In genomic region chr12:51293693-51294092, GRCh38 we compare ENCODE assay signal across 28 cellular contexts. TPM values are rescaled to one million over a fixed set of nuclear protein-coding genes. Genes with fewer than 3 reads are reported as not detected.
DNase-seq lines count a peak whose midpoint lies in the region; ATAC-seq and TF ChIP-seq lines count a peak whose summit lies in the region.
"Had no signal": no experiment of that assay in that cellular context is flagged by ENCODE, and none has a peak within 500 bp of the region (broad histone marks: within the 10 kb centered on the region; RNA-seq: fewer than 3 reads in every experiment).

No MANE protein-coding gene starts in this region.

- H3K4me3 Mint-ChIP-seq in T-helper 1 cell treated with Interleukin-12 subunit alpha and Interleukin-12 subunit beta and Interleukin-4 antibody, amounts not matched to agents 30 μg/mL and 1 μg/mL, for 36 hours: no peak overlapping the region
- H3K4me3 Mint-ChIP-seq in CD4-positive, CD25-positive, alpha-beta regulatory T cell: no peak overlapping the region
- H3K4me3 Mint-ChIP-seq in activated B cell treated with CpG ODN at 0.5 μM for 24 hours: no peak overlapping the region
- H3K4me3 Mint-ChIP-seq: brain, endodermal cell, neural crest cell, type B pancreatic cell had no signal

- DNase-seq in T-helper 1 cell (no peak), activated B cell treated with CpG ODN at 0.5 μM for 24 hours (no peak), fibroblast of mammary gland (ENCODE audit: low read depth) (peak; percentile 60), medulla oblongata (ENCODE audit: extremely low spot score) (no peak), DMS53 (lab: John Stamatoyannopoulos, UW) (no peak)
- DNase-seq in CD4-positive, CD25-positive, alpha-beta regulatory T cell: no peak
- DNase-seq: activated CD4-positive, CD25-positive, alpha-beta regulatory T cell; activated CD8-positive, alpha-beta memory T cell treated with anti-CD3 and anti-CD28 coated beads, Interleukin-2, amount 50 U/mL, for 4 hours; COR-L47; endodermal cell; heart left ventricle; midbrain; NCI-H1417 treated with DMSO at 0.1 percent for 48 hours; NCI-H526; RPMI8226; SK-N-SH; stimulated activated CD4-positive, alpha-beta T cell treated with anti-CD3 and anti-CD28 coated beads, Interleukin-2, amount 100 ng/mL, for 48 hours; T-helper 9 cell had no signal

- no peak overlapping the region for H3K27ac ChIP-seq in CD4-positive, CD25-positive, alpha-beta regulatory T cell (ENCODE audit: insufficient read depth, low read length, poor library complexity, severe bottlenecking)
- H3K27ac ChIP-seq: 22Rv1, heart left ventricle, prostate gland, skin epidermis had no signal

- CTCF ChIA-PET in activated B cell treated with CpG ODN at 0.5 μM for 24 hours (lab: Charles Lee): interaction anchor here (0.6 to 1.7 kb wide), 2 partner anchors 9 to 47 kb away, joined by 3 to 7 read pairs; no protein-coding TSS in a partner anchor

- H3K4me1 ChIP-seq in CD4-positive, CD25-positive, alpha-beta regulatory T cell (ENCODE audit: control insufficient read depth, insufficient read depth, low read length, poor library complexity, severe bottlenecking): no peaks in the 10 kb centered on the region
- H3K4me1 ChIP-seq: heart left ventricle, prostate gland had no signal

- POLR2A ChIA-PET in activated B cell treated with CpG ODN at 0.5 μM for 24 hours (lab: Charles Lee): interaction anchor here (0.6 to 0.7 kb wide), 3 partner anchors 24 to 93 kb away, joined by 3 to 4 read pairs (median 3); partner anchors contain the start of gene SMAGP

- TF ChIP-seq CTCF in activated B cell treated with CpG ODN at 0.5 μM for 24 hours (IDR thresholded peaks at IDR 0.05) (no peak), fibroblast of mammary gland (conservative IDR thresholded peaks at IDR 0.05; ENCODE audit: control insufficient read depth, insufficient read depth, low read depth, low read length) (no peak)

- no peak for ATAC-seq in CD4-positive, CD25-positive, alpha-beta regulatory T cell (ENCODE audit: low read depth in 2 of 2)
- no peak for ATAC-seq in activated B cell treated with CpG ODN at 0.5 μM for 24 hours (ENCODE audit: low read depth)
- no peak for ATAC-seq in GM18907 (IDR thresholded peaks at IDR 0.05; ENCODE audit: unreplicated experiment)
- ATAC-seq: heart left ventricle, left lobe of liver had no signal

- H3K27ac Mint-ChIP-seq in T-helper 1 cell treated with Interleukin-12 subunit alpha and Interleukin-12 subunit beta and Interleukin-4 antibody, amounts not matched to agents 30 μg/mL and 1 μg/mL, for 36 hours: peak overlapping the region; percentile 2
- peak overlapping the region; percentile 3 to 16 (median 16) for H3K27ac Mint-ChIP-seq in CD4-positive, CD25-positive, alpha-beta regulatory T cell
- H3K27ac Mint-ChIP-seq in activated B cell treated with CpG ODN at 0.5 μM for 24 hours: peak overlapping the region; percentile 50
- H3K27ac Mint-ChIP-seq: brain, endodermal cell, type B pancreatic cell had no signal

- no peaks in the 10 kb centered on the region for H3K27me3 Mint-ChIP-seq in T-helper 1 cell treated with Interleukin-12 subunit alpha and Interleukin-12 subunit beta and Interleukin-4 antibody, amounts not matched to agents 30 μg/mL and 1 μg/mL, for 36 hours (ENCODE audit: low read depth)
- H3K27me3 Mint-ChIP-seq in CD4-positive, CD25-positive, alpha-beta regulatory T cell: no peaks in the 10 kb centered on the region
- H3K27me3 Mint-ChIP-seq in activated B cell treated with CpG ODN at 0.5 μM for 24 hours: no peaks in the 10 kb centered on the region
- H3K27me3 Mint-ChIP-seq: brain, type B pancreatic cell had no signal

- no peak overlapping the region for H3K4me3 ChIP-seq in CD4-positive, CD25-positive, alpha-beta regulatory T cell (ENCODE audit: low read depth, low read length)
- H3K4me3 ChIP-seq in fibroblast of mammary gland (ENCODE audit: control insufficient read depth, low read depth, low read length): no peak overlapping the region
- H3K4me3 ChIP-seq: heart left ventricle, prostate gland, skin epidermis had no signal

- H3K4me1 Mint-ChIP-seq in T-helper 1 cell treated with Interleukin-12 subunit alpha and Interleukin-12 subunit beta and Interleukin-4 antibody, amounts not matched to agents 30 μg/mL and 1 μg/mL, for 36 hours (ENCODE audit: low read depth): peaks cover 6% of the 10 kb centered on the region
- H3K4me1 Mint-ChIP-seq in CD4-positive, CD25-positive, alpha-beta regulatory T cell: peaks cover 0 to 26% (median 11%) of the 10 kb centered on the region in 4 donors
- peaks cover 20% of the 10 kb centered on the region for H3K4me1 Mint-ChIP-seq in activated B cell treated with CpG ODN at 0.5 μM for 24 hours
- H3K4me1 Mint-ChIP-seq: brain, neural crest cell had no signal

- intact Hi-C loops in activated B cell treated with CpG ODN at 0.5 μM for 24 hours (cut with micrococcal nuclease): loop anchor here (2.0 kb wide), 1 partner anchor 25 kb away; no protein-coding TSS in a partner anchor

- H3K27me3 ChIP-seq in CD4-positive, CD25-positive, alpha-beta regulatory T cell (ENCODE audit: control insufficient read depth, insufficient read depth, low read length): no peaks in the 10 kb centered on the region

- no peaks in the 10 kb centered on the region for H3K9me3 Mint-ChIP-seq in T-helper 1 cell treated with Interleukin-12 subunit alpha and Interleukin-12 subunit beta and Interleukin-4 antibody, amounts not matched to agents 30 μg/mL and 1 μg/mL, for 36 hours
- no peaks in the 10 kb centered on the region for H3K9me3 Mint-ChIP-seq in CD4-positive, CD25-positive, alpha-beta regulatory T cell
- H3K9me3 Mint-ChIP-seq in activated B cell treated with CpG ODN at 0.5 μM for 24 hours: no peaks in the 10 kb centered on the region
- H3K9me3 Mint-ChIP-seq: brain, endodermal cell, neural crest cell, type B pancreatic cell had no signal

- peaks cover 42% of the 10 kb centered on the region for H3K36me3 Mint-ChIP-seq in T-helper 1 cell treated with Interleukin-12 subunit alpha and Interleukin-12 subunit beta and Interleukin-4 antibody, amounts not matched to agents 30 μg/mL and 1 μg/mL, for 36 hours (ENCODE audit: low read depth)
- H3K36me3 Mint-ChIP-seq in CD4-positive, CD25-positive, alpha-beta regulatory T cell: peaks cover 37% of the 10 kb centered on the region
- peaks cover 58% of the 10 kb centered on the region for H3K36me3 Mint-ChIP-seq in activated B cell treated with CpG ODN at 0.5 μM for 24 hours (ENCODE audit: low read depth)
- H3K36me3 Mint-ChIP-seq: brain, type B pancreatic cell had no signal

- peaks cover 81% of the 10 kb centered on the region for H3K36me3 ChIP-seq in CD4-positive, CD25-positive, alpha-beta regulatory T cell (ENCODE audit: control insufficient read depth, insufficient read depth, low read length)
- H3K36me3 ChIP-seq: prostate gland had no signal

- no peaks in the 10 kb centered on the region for H3K9me3 ChIP-seq in CD4-positive, CD25-positive, alpha-beta regulatory T cell (ENCODE audit: control insufficient read depth in 2 of 2, low read length in 2 of 2)
- H3K9me3 ChIP-seq: heart left ventricle, prostate gland, SK-N-SH had no signal

RNA-seq across cellular contexts. Expression of gene SMAGP, which starts 23.5 kb away (rescaled TPM):
- 3.4 TPM for total RNA-seq in CD4-positive, CD25-positive, alpha-beta regulatory T cell
- polyA plus RNA-seq in CD4-positive, CD25-positive, alpha-beta regulatory T cell: 10 to 100 TPM in 2 of 4 donors, 1 to 10 TPM in 2; 5.7 to 13.5 (median 8.7) TPM
- 11.4 and 11.5 TPM in 2 replicates for total RNA-seq in activated B cell treated with CpG ODN at 0.5 μM for 24 hours

RNA-seq across cellular contexts. Expression of gene BIN2, which starts 30.3 kb away (rescaled TPM):
- total RNA-seq in CD4-positive, CD25-positive, alpha-beta regulatory T cell: 273 TPM
- 100 to 1,000 TPM; 204 to 255 (median 228) TPM for polyA plus RNA-seq in CD4-positive, CD25-positive, alpha-beta regulatory T cell
- 22.2 and 25.6 TPM in 2 replicates for total RNA-seq in activated B cell treated with CpG ODN at 0.5 μM for 24 hours
- total RNA-seq: Daoy, endodermal cell, neural crest cell had no signal
- polyA plus RNA-seq: SK-N-SH had no signal

RNA-seq across cellular contexts. Expression of gene CELA1, which starts 52.8 kb away (rescaled TPM):
- total RNA-seq in CD4-positive, CD25-positive, alpha-beta regulatory T cell: not detected
- polyA plus RNA-seq in CD4-positive, CD25-positive, alpha-beta regulatory T cell: 1 to 10 TPM in 3 of 4 donors, under 1 TPM in 1; 0.25 to 2.0 (median 1.4) TPM
- total RNA-seq in activated B cell treated with CpG ODN at 0.5 μM for 24 hours: not detected in 2 replicates
- total RNA-seq: Daoy, endodermal cell, heart left ventricle, left lobe of liver, neural crest cell, prostate gland had no signal
- polyA plus RNA-seq: heart left ventricle had no signal

RNA-seq across cellular contexts. Expression of gene DAZAP2, which starts 55.1 kb away (rescaled TPM):
- total RNA-seq in CD4-positive, CD25-positive, alpha-beta regulatory T cell: 338 TPM
- polyA plus RNA-seq in CD4-positive, CD25-positive, alpha-beta regulatory T cell: 1,000 to 10,000 TPM; 1,508 to 1,956 (median 1,583) TPM
- total RNA-seq in activated B cell treated with CpG ODN at 0.5 μM for 24 hours: 209 and 214 TPM in 2 replicates

Comparison
In these comparisons a context has a peak if more than half of its experiments do, and no peak if none do; other contexts are left out.
1. RNA of gene BIN2, which starts 30.3 kb away (total RNA-seq): 273 TPM in CD4-positive, CD25-positive, alpha-beta regulatory T cell (single experiment); 22.2 to 25.6 TPM in activated B cell treated with CpG ODN at 0.5 μM for 24 hours; every median in the first group is over 10 times any median in the second.
2. Peak in every context shown above with its lines, with median percentiles within 50 percentile points of each other: H3K27ac Mint-ChIP-seq.